In the genomic region with DNA sequence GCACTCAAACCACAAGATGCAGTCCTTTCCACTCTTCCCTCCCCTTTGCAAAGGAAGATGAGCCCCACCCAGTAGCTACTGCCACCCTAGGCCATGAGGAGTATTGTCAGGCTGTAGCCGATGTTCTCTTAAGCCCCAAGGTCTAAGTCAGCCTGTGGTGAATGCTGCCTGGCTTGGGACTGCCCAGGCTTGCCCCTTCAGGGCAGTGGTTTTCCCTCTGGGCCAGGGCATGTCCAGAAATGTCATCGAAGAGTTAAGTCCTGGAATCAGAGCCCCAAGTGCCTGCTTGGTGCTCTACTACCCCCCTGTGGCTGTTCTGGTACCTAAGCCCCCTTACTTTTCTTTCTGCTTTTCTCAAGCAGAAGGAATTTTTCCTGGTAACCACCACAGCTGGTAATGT, we compare ENCODE assay signal across 8 cellular contexts. TPM values are rescaled to one million over a fixed set of nuclear protein-coding genes. Genes with fewer than 3 reads are reported as not detected.
A peak's percentile ranks its signal among the peaks of the same experiment; 100 is the strongest.
DNase-seq lines count a peak whose midpoint lies in the region; ATAC-seq and TF ChIP-seq lines count a peak whose summit lies in the region.

No MANE protein-coding gene starts in this region.

- no peak overlapping the region for H3K4me3 ChIP-seq in heart right ventricle

- H3K4me1 ChIP-seq in heart right ventricle (no peaks in the 10 kb centered on the region), foreskin keratinocyte (no peaks in the 10 kb centered on the region)

- no peaks in the 10 kb centered on the region for H3K9me3 Mint-ChIP-seq in T-helper 2 cell treated with Interferon-gamma antibody and Interleukin-4, amounts not matched to agents 5 μg/mL and 100 μg/mL, for 36 hours

- peak in 5 of 9 donors; percentile 11 to 35 (median 25) for TF ChIP-seq CTCF in heart right ventricle (IDR thresholded peaks at IDR 0.05)
- peak; percentile 34 for TF ChIP-seq CTCF in RWPE1 (conservative IDR thresholded peaks at IDR 0.05; ENCODE audit: low read depth)
- TF ChIP-seq CTCF in foreskin keratinocyte (conservative IDR thresholded peaks at IDR 0.05) = peak; percentile 78

- H3K27ac ChIP-seq in heart right ventricle (no peak overlapping the region), RWPE1 (0 out of 2 replicates have a peak overlapping the region, but pooled peaks have one; percentile 15), foreskin keratinocyte (no peak overlapping the region)

- H3K9me3 ChIP-seq in heart right ventricle = peaks cover 0 to 5% (median 0%) of the 10 kb centered on the region in 11 donors

- ATAC-seq in heart right ventricle (peak in 1 of 8 donors; percentile 10), Right ventricle myocardium inferior (no peak), HG02852 (IDR thresholded peaks at IDR 0.05; ENCODE audit: unreplicated experiment) (peak; percentile 80), foreskin keratinocyte (peak; percentile 98), GM21737 (IDR thresholded peaks at IDR 0.05; ENCODE audit: unreplicated experiment) (no peak)

- H3K27me3 Mint-ChIP-seq in T-helper 2 cell treated with Interferon-gamma antibody and Interleukin-4, amounts not matched to agents 5 μg/mL and 100 μg/mL, for 36 hours (ENCODE audit: low read depth) = peaks cover 9% of the 10 kb centered on the region

- no peaks in the 10 kb centered on the region for H3K36me3 ChIP-seq in heart right ventricle

- CTCF ChIA-PET in RWPE1 (lab: Yijun Ruan, JAX) = interaction anchor here (0.6 to 1.0 kb wide), 2 partner anchors 18 to 193 kb away, joined by 3 read pairs; a partner anchor contains a TSS

- no peak for DNase-seq in heart right ventricle
- no peak for DNase-seq in Right ventricle myocardium inferior (ENCODE audit: missing footprints)
- peak; percentile 16 for DNase-seq in RWPE1 (ENCODE audit: low spot score)
- DNase-seq in foreskin keratinocyte = peak; percentile 49 to 89
- DNase-seq in T-helper 2 cell treated with Interferon-gamma antibody and Interleukin-4, amounts not matched to agents 5 μg/mL and 100 μg/mL, for 36 hours (ENCODE audit: low spot score) = no peak
- DNase-seq in NCI-H69 (lab: John Stamatoyannopoulos, UW) = no peak

- no peak overlapping the region for H3K4me3 Mint-ChIP-seq in T-helper 2 cell treated with Interferon-gamma antibody and Interleukin-4, amounts not matched to agents 5 μg/mL and 100 μg/mL, for 36 hours

- intact Hi-C loops in heart right ventricle (cut with DNase I) (no loop called here), Right ventricle myocardium inferior (cut with DNase I) (no loop called here)

- no peak overlapping the region for H3K27ac Mint-ChIP-seq in T-helper 2 cell treated with Interferon-gamma antibody and Interleukin-4, amounts not matched to agents 5 μg/mL and 100 μg/mL, for 36 hours

- peaks cover 0 to 9% (median 0%) of the 10 kb centered on the region in 7 donors for H3K27me3 ChIP-seq in heart right ventricle
- H3K27me3 ChIP-seq in foreskin keratinocyte = no peaks in the 10 kb centered on the region

- WGBS in heart right ventricle, 2 donors = 17 to 28% methylated on average over 2 of the region's 2 CpGs

- H3K36me3 Mint-ChIP-seq in T-helper 2 cell treated with Interferon-gamma antibody and Interleukin-4, amounts not matched to agents 5 μg/mL and 100 μg/mL, for 36 hours (ENCODE audit: low read depth) = no peaks in the 10 kb centered on the region

- POLR2A ChIA-PET in RWPE1 (lab: Yijun Ruan, JAX; ENCODE audit: low non-redundant PET) = no interaction called here

- H3K4me1 Mint-ChIP-seq in T-helper 2 cell treated with Interferon-gamma antibody and Interleukin-4, amounts not matched to agents 5 μg/mL and 100 μg/mL, for 36 hours (ENCODE audit: low read depth) = peaks cover 5% of the 10 kb centered on the region

RNA-seq across cellular contexts. Expression of a gene that starts 11.8 kb away (rescaled TPM):
- 100 to 1,000 TPM; 414 to 824 (median 460) TPM for total RNA-seq in heart right ventricle
- 100 to 1,000 TPM in 1 of 2 donors, 10 to 100 TPM in 1; 46.6 to 253 TPM for polyA plus RNA-seq in heart right ventricle
- total RNA-seq in Right ventricle myocardium inferior = 425 TPM
- 302 and 309 TPM in 2 replicates for total RNA-seq in foreskin keratinocyte
- 275 and 317 TPM in 2 replicates for polyA plus RNA-seq in foreskin keratinocyte

RNA-seq across cellular contexts. Expression of a gene that starts 47.2 kb away (rescaled TPM):
- total RNA-seq in heart right ventricle (10 to 100 TPM; 16.4 to 27.8 (median 22.5) TPM), Right ventricle myocardium inferior (18.3 TPM), foreskin keratinocyte (19.2 and 19.4 TPM in 2 replicates)
- polyA plus RNA-seq in heart right ventricle (10 to 100 TPM in 1 of 2 donors, 1 to 10 TPM in 1; 9.8 to 11.5 TPM), foreskin keratinocyte (9.9 and 11.7 TPM in 2 replicates)

Comparison
In these comparisons a context has a peak if more than half of its experiments do, and no peak if none do; other contexts are left out.
1. ATAC-seq: peak in HG02852 (single experiment) and foreskin keratinocyte (single experiment); none in Right ventricle myocardium inferior (single experiment) and GM21737 (single experiment).
2. DNase-seq: peak in RWPE1 (single experiment) and foreskin keratinocyte (2 of 2); none in heart right ventricle (0 of 2), Right ventricle myocardium inferior (single experiment), T-helper 2 cell treated with Interferon-gamma antibody and Interleukin-4, amounts not matched to agents 5 μg/mL and 100 μg/mL, for 36 hours (single experiment) and NCI-H69 (single experiment).
3. CTCF ChIP-seq: peak in every context shown above with its lines; median percentile 78 in foreskin keratinocyte; 34 in RWPE1; 25 in heart right ventricle.